Comparison of ENCODE assay signal across 28 cellular contexts in the genomic region with DNA sequence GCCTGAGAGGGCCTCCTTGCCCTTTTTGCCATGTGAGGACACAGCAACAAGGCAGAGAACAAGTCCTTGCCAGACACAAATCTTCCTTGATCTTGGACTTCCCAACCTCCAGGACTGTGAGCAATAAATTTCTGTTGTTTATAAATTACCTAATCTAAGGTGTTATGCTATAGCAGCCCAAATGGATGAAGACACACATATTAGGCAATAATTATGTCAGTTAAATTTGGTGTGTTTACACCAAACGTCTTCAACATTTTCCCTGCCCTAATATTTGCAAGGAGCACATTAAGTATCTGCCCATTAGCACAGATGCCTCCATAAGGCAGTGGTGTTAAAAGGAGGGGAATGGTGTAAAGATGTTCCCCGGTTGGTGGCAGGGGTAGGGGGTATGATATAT.
"Had no signal": no experiment of that assay in that cellular context is flagged by ENCODE, and none has a peak within 500 bp of the region (broad histone marks: within the 10 kb centered on the region; RNA-seq: fewer than 3 reads in every experiment).

No MANE protein-coding gene starts in this region.

- H3K36me3 ChIP-seq: neural progenitor cell, ovary, right lobe of liver, sigmoid colon, stomach, thoracic aorta, thyroid gland, tibial nerve, upper lobe of left lung had no signal

- H3K27me3 ChIP-seq: neural progenitor cell, ovary, right lobe of liver, sigmoid colon, stomach, thyroid gland, tibial nerve, upper lobe of left lung had no signal

- H3K4me2 ChIP-seq: neural progenitor cell had no signal

- H3K27ac ChIP-seq: neural progenitor cell, ovary, parathyroid adenoma, right lobe of liver, thoracic aorta, thyroid gland, tibial nerve, upper lobe of left lung had no signal

- H3K9me3 Mint-ChIP-seq: natural killer cell had no signal

- H2AFZ ChIP-seq: neural progenitor cell, parathyroid adenoma had no signal

- H3K36me3 Mint-ChIP-seq: natural killer cell; neural progenitor cell; stimulated activated effector memory CD8-positive, alpha-beta T cell treated with anti-CD3 and anti-CD28 coated beads, Interleukin-12 subunit alpha, Interleukin-12 subunit beta, amount 100 ng/mL, for 72 hours; stimulated activated naive B cell treated with anti-CD40 and anti-IgM and Interleukin-4, amounts not matched to agents 10 μg/mL and 1 μg/mL and 100 μg/mL, for 72 hours had no signal

- H3K9me3 ChIP-seq: ovary, right lobe of liver, sigmoid colon, stomach, thoracic aorta, thyroid gland, upper lobe of left lung had no signal

- H3K4me3 Mint-ChIP-seq: naive thymus-derived CD4-positive, alpha-beta T cell; natural killer cell; nephron; neural progenitor cell; stimulated activated effector memory CD8-positive, alpha-beta T cell treated with anti-CD3 and anti-CD28 coated beads, Interleukin-12 subunit alpha, Interleukin-12 subunit beta, amount 100 ng/mL, for 72 hours; stimulated activated naive B cell treated with anti-CD40 and anti-IgM and Interleukin-4, amounts not matched to agents 10 μg/mL and 1 μg/mL and 100 μg/mL, for 72 hours; stimulated activated naive CD8-positive, alpha-beta T cell treated with anti-CD3 and anti-CD28 coated beads, Interleukin-15, Interleukin-2, amounts not matched to agents 100 ng/mL and 50 ng/mL, for 24 hours had no signal

- H3K79me2 ChIP-seq: parathyroid adenoma had no signal

- H3K4me3 ChIP-seq: neural progenitor cell, ovary, right lobe of liver, sigmoid colon, stomach, thoracic aorta, thyroid gland, tibial nerve, upper lobe of left lung had no signal

- H3K4me1 ChIP-seq: tibial nerve had no signal

- H3K4me1 Mint-ChIP-seq: naive thymus-derived CD4-positive, alpha-beta T cell; natural killer cell; stimulated activated effector memory CD8-positive, alpha-beta T cell treated with anti-CD3 and anti-CD28 coated beads, Interleukin-12 subunit alpha, Interleukin-12 subunit beta, amount 100 ng/mL, for 72 hours had no signal

- ATAC-seq: naive thymus-derived CD4-positive, alpha-beta T cell; natural killer cell; right cardiac atrium; right lobe of liver; stimulated activated effector memory CD8-positive, alpha-beta T cell treated with anti-CD3 and anti-CD28 coated beads, Interleukin-12 subunit alpha, Interleukin-12 subunit beta, amount 100 ng/mL, for 72 hours; stimulated activated naive B cell treated with anti-CD40 and anti-IgM and Interleukin-4, amounts not matched to agents 10 μg/mL and 1 μg/mL and 100 μg/mL, for 72 hours had no signal

- FAIRE-seq: small intestine, urothelium cell line had no signal

- H3K27ac Mint-ChIP-seq: naive thymus-derived CD4-positive, alpha-beta T cell; natural killer cell; nephron; progenitor cell of endocrine pancreas; stimulated activated effector memory CD8-positive, alpha-beta T cell treated with anti-CD3 and anti-CD28 coated beads, Interleukin-12 subunit alpha, Interleukin-12 subunit beta, amount 100 ng/mL, for 72 hours; stimulated activated naive B cell treated with anti-CD40 and anti-IgM and Interleukin-4, amounts not matched to agents 10 μg/mL and 1 μg/mL and 100 μg/mL, for 72 hours; stimulated activated naive CD8-positive, alpha-beta T cell treated with anti-CD3 and anti-CD28 coated beads, Interleukin-15, Interleukin-2, amounts not matched to agents 100 ng/mL and 50 ng/mL, for 24 hours had no signal

- DNase-seq: naive thymus-derived CD4-positive, alpha-beta T cell; natural killer cell; occipital lobe; ovary; posterior cingulate gyrus; retina; right cardiac atrium; right lobe of liver; sigmoid colon; small intestine; stimulated activated CD4-positive, alpha-beta T cell treated with anti-CD3 and anti-CD28 coated beads, Interleukin-2, amount 100 ng/mL, for 24 hours; stimulated activated CD4-positive, alpha-beta T cell treated with anti-CD3 and anti-CD28 coated beads, Interleukin-2, amount 100 ng/mL, for 48 hours; stimulated activated CD4-positive, alpha-beta T cell treated with anti-CD3 and anti-CD28 coated beads, Interleukin-4, amount 100 ng/mL, for 24 hours; stimulated activated naive B cell treated with anti-CD40 and anti-IgM and Interleukin-4, amounts not matched to agents 10 μg/mL and 1 μg/mL and 100 μg/mL, for 72 hours; stimulated activated naive CD4-positive, alpha-beta T cell treated with Interleukin-2 at 50 U/mL for 16 hours; stomach; thyroid gland; trophoblast cell; upper lobe of left lung had no signal

- H3K9ac ChIP-seq: neural progenitor cell, parathyroid adenoma had no signal

- H3K27me3 Mint-ChIP-seq: progenitor cell of endocrine pancreas had no signal
